Comparison of ENCODE assay signal across 8 cellular contexts in genomic region chr6:2765166-2765895, GRCh38. TPM values are rescaled to one million over a fixed set of nuclear protein-coding genes. Genes with fewer than 3 reads are reported as not detected.
DNase-seq lines count a peak whose midpoint lies in the region; TF ChIP-seq lines count a peak whose summit lies in the region.

Gene WRNIP1 (plus strand): TSS chr6:2765393. CDS start chr6:2765623, 230 bp downstream.

- peaks cover 25% of the 10 kb centered on the region for H3K4me1 ChIP-seq in MM.1S (ENCODE audit: low read length)
- H3K4me1 ChIP-seq in neural progenitor cell, result peaks cover 38% of the 10 kb centered on the region

- peaks cover 43% of the 10 kb centered on the region for H3K79me2 ChIP-seq in MM.1S (ENCODE audit: low read length)
- H3K79me2 ChIP-seq in neural progenitor cell (ENCODE audit: low read depth), result peaks cover 44% of the 10 kb centered on the region

- H4K20me1 ChIP-seq in MM.1S (ENCODE audit: insufficient read depth, low read length), result peaks cover 6% of the 10 kb centered on the region; the same call in 1 of the 2 replicates
- H4K20me1 ChIP-seq in neural progenitor cell (ENCODE audit: low read depth), result peaks cover 43% of the 10 kb centered on the region

- no peaks in the 10 kb centered on the region for H3K9me2 ChIP-seq in MM.1S (replicated peaks; ENCODE audit: insufficient read depth, low read length)

- TF ChIP-seq CTCF in MM.1S (IDR thresholded peaks at IDR 0.05; ENCODE audit: low read length) (peak; percentile 53), foreskin fibroblast (IDR thresholded peaks at IDR 0.05; ENCODE audit: low read depth, low read length) (peak; percentile 42), neural progenitor cell (IDR thresholded peaks at IDR 0.05) (peak; percentile 64)

- peaks cover 8% of the 10 kb centered on the region for H3K36me3 Mint-ChIP-seq in neural progenitor cell

- H3K4me2 ChIP-seq in MM.1S (ENCODE audit: low read depth, low read length), result peak within 1 kb of the TSS; percentile 84
- H3K4me2 ChIP-seq in neural progenitor cell, result peak within 1 kb of the TSS; percentile 95

- H3K27me3 ChIP-seq in MM.1S (replicated peaks; ENCODE audit: insufficient read depth, low read length) (no peaks in the 10 kb centered on the region), neural progenitor cell (peaks cover 9% of the 10 kb centered on the region)

- H3K36me3 ChIP-seq in MM.1S (replicated peaks; ENCODE audit: insufficient read depth, low read length) (peaks cover 2% of the 10 kb centered on the region; the same call in 1 of the 2 replicates), neural progenitor cell (no peaks in the 10 kb centered on the region)

- peaks cover 8% of the 10 kb centered on the region for H3F3A ChIP-seq in MM.1S (ENCODE audit: insufficient read depth, low read length)
- peaks cover 9% of the 10 kb centered on the region for H3F3A ChIP-seq in neural progenitor cell (ENCODE audit: low read depth)

- no peaks in the 10 kb centered on the region for H3K9me3 Mint-ChIP-seq in neural progenitor cell

- H3K4me3 ChIP-seq in MM.1S (ENCODE audit: low read length) (peak within 1 kb of the TSS; percentile 81), foreskin fibroblast (ENCODE audit: low read depth in 1 of 2, low read length in 2 of 2) (peak within 1 kb of the TSS; percentile 78 to 90), neural progenitor cell (peak within 1 kb of the TSS; percentile 83)

- peak within 1 kb of the TSS; percentile 93 for H2AFZ ChIP-seq in MM.1S (ENCODE audit: low read length)
- H2AFZ ChIP-seq in neural progenitor cell (replicated peaks), result peak within 1 kb of the TSS; percentile 75

- H3K27ac ChIP-seq in MM.1S (ENCODE audit: low read length) (peak within 1 kb of the TSS; percentile 82), neural progenitor cell (peak within 1 kb of the TSS; percentile 19)

- H3K9ac ChIP-seq in MM.1S (ENCODE audit: low read length) (peak within 1 kb of the TSS; percentile 81), neural progenitor cell (no peak within 1 kb of the TSS)

- H3K4me1 Mint-ChIP-seq in neural progenitor cell, result peaks cover 35% of the 10 kb centered on the region

- in situ Hi-C loops in G401 (cut with HindIII; ENCODE audit: low sequenced_read_pairs), result no loop called here

- peak within 1 kb of the TSS; percentile 83 for H3K27ac Mint-ChIP-seq in neural progenitor cell

- DNase-seq in G401 (ENCODE audit: low spot score), result peak; percentile 99
- peak; percentile 99 for DNase-seq in HCEC 1CT
- peak; percentile 99 for DNase-seq in MM.1S
- DNase-seq in SIG-M5 (lab: John Stamatoyannopoulos, UW), result peak; percentile 79
- peak; percentile 95 for DNase-seq in activated gamma-delta T cell treated with Interleukin-2 at 50 U/mL for 16 hours
- DNase-seq in foreskin fibroblast, result peak; percentile 100
- peak; percentile 99 for DNase-seq in neural progenitor cell (ENCODE audit: low spot score)
- peak; percentile 99 for DNase-seq in stromal cell of bone marrow (ENCODE audit: low read depth)

- H3K9me3 ChIP-seq in MM.1S (replicated peaks; ENCODE audit: insufficient read depth, low read length), result no peaks in the 10 kb centered on the region
- no peaks in the 10 kb centered on the region for H3K9me3 ChIP-seq in neural progenitor cell (ENCODE audit: low read depth)

- H3K4me3 Mint-ChIP-seq in neural progenitor cell, result peak within 1 kb of the TSS; percentile 97

- H3K27me3 Mint-ChIP-seq in neural progenitor cell (ENCODE audit: insufficient read depth, low read depth), result peaks cover 4% of the 10 kb centered on the region

RNA-seq across cellular contexts. Expression of gene WRNIP1, which starts in this region (rescaled TPM):
- 91.8 and 100 TPM in 2 replicates for total RNA-seq in G401 (2014; rRNA removed; shearing (Covaris generic))
- 25.3 and 34.5 TPM in 2 replicates for total RNA-seq in neural progenitor cell (ENCODE audit: low replicate concordance)

Comparison
In these comparisons a context has a peak if more than half of its experiments do, and no peak if none do; other contexts are left out.
1. Peak in every context shown above with its lines: DNase-seq, H3K4me3 ChIP-seq and H3K27ac ChIP-seq.